8 cellular contexts compared by ENCODE assay signal in genomic region chr17:8118769-8119574, GRCh38. TPM values are rescaled to one million over a fixed set of nuclear protein-coding genes. Genes with fewer than 3 reads are reported as not detected.
DNase-seq lines count a peak whose midpoint lies in the region; ATAC-seq and TF ChIP-seq lines count a peak whose summit lies in the region.

No MANE protein-coding gene starts in this region.

- CTCF ChIA-PET in CD4-positive, alpha-beta memory T cell (lab: Charles Lee; ENCODE audit: partially characterized antibody) = interaction anchor here (0.6 to 4.1 kb wide), 52 partner anchors 8 to 782 kb away, joined by 3 to 89 read pairs (median 5); partner anchors contain the start of genes ACAP1, BORCS6, CTC1 and GUCY2D

- H3K4me1 Mint-ChIP-seq in CD4-positive, alpha-beta memory T cell = peaks cover 34 to 63% (median 48%) of the 10 kb centered on the region in 4 donors
- H3K4me1 Mint-ChIP-seq in stimulated activated naive CD8-positive, alpha-beta T cell treated with anti-CD3 and anti-CD28 coated beads, Interleukin-15, Interleukin-2, amounts not matched to agents 100 ng/mL and 50 ng/mL, for 24 hours (ENCODE audit: low read depth) = peaks cover 55% of the 10 kb centered on the region

- peaks cover 52% of the 10 kb centered on the region for H3K4me1 ChIP-seq in CD4-positive, alpha-beta memory T cell (ENCODE audit: insufficient read depth, low read length)
- peaks cover 36% of the 10 kb centered on the region for H3K4me1 ChIP-seq in SJSA1 (replicated peaks)

- peak overlapping the region; percentile 91 for H3K4me2 ChIP-seq in neural cell (ENCODE audit: low read length)

- H3K9ac ChIP-seq in neural cell (ENCODE audit: low read length) = peak overlapping the region; percentile 80

- H3K27me3 Mint-ChIP-seq in CD4-positive, alpha-beta memory T cell = peaks cover 27 to 59% of the 10 kb centered on the region in 2 donors
- H3K27me3 Mint-ChIP-seq in stimulated activated naive CD8-positive, alpha-beta T cell treated with anti-CD3 and anti-CD28 coated beads, Interleukin-15, Interleukin-2, amounts not matched to agents 100 ng/mL and 50 ng/mL, for 24 hours = peaks cover 63% of the 10 kb centered on the region

- POLR2A ChIA-PET in CD4-positive, alpha-beta memory T cell (lab: Charles Lee; ENCODE audit: partially characterized antibody) = interaction anchor here (0.6 to 9.5 kb wide), 42 partner anchors 8 to 433 kb away, joined by 3 to 152 read pairs (median 4); partner anchors contain the start of genes AURKB, BORCS6, CNTROB and CTC1

- peak; percentile 73 for TF ChIP-seq RAD21 in neural cell (conservative IDR thresholded peaks at IDR 0.05)

- peaks cover 0 to 35% of the 10 kb centered on the region in 2 donors for H3K36me3 Mint-ChIP-seq in CD4-positive, alpha-beta memory T cell
- H3K36me3 Mint-ChIP-seq in stimulated activated naive CD8-positive, alpha-beta T cell treated with anti-CD3 and anti-CD28 coated beads, Interleukin-15, Interleukin-2, amounts not matched to agents 100 ng/mL and 50 ng/mL, for 24 hours (ENCODE audit: low read depth) = peaks cover 12% of the 10 kb centered on the region

- peaks cover 0 to 19% (median under 1%) of the 10 kb centered on the region in 8 donors for H3K9me3 Mint-ChIP-seq in CD4-positive, alpha-beta memory T cell
- no peaks in the 10 kb centered on the region for H3K9me3 Mint-ChIP-seq in stimulated activated naive CD8-positive, alpha-beta T cell treated with anti-CD3 and anti-CD28 coated beads, Interleukin-15, Interleukin-2, amounts not matched to agents 100 ng/mL and 50 ng/mL, for 24 hours

- peak overlapping the region; percentile 56 for H3K27ac ChIP-seq in CD4-positive, alpha-beta memory T cell (ENCODE audit: low read depth, low read length)
- H3K27ac ChIP-seq in SJSA1 (peak overlapping the region; percentile 36), neural cell (ENCODE audit: low read length) (peak overlapping the region; percentile 79)

- no peaks in the 10 kb centered on the region for H3K79me2 ChIP-seq in neural cell (replicated peaks; ENCODE audit: insufficient read depth, low read length)

- H3K4me3 Mint-ChIP-seq in CD4-positive, alpha-beta memory T cell = peak overlapping the region; percentile 91 to 97 (median 94)
- H3K4me3 Mint-ChIP-seq in stimulated activated naive CD8-positive, alpha-beta T cell treated with anti-CD3 and anti-CD28 coated beads, Interleukin-15, Interleukin-2, amounts not matched to agents 100 ng/mL and 50 ng/mL, for 24 hours = peak overlapping the region; percentile 93

- peaks cover 12% of the 10 kb centered on the region for H3F3A ChIP-seq in neural cell (ENCODE audit: insufficient read depth, low read length, poor library complexity, severe bottlenecking)

- peak; percentile 42 for TF ChIP-seq EP300 in neural cell (conservative IDR thresholded peaks at IDR 0.05; ENCODE audit: poor library complexity, severe bottlenecking)

- peaks cover 42% of the 10 kb centered on the region for H3K27me3 ChIP-seq in CD4-positive, alpha-beta memory T cell (ENCODE audit: insufficient read depth, low read length)
- H3K27me3 ChIP-seq in SJSA1 (replicated peaks) (peaks cover 16% of the 10 kb centered on the region), neural cell (ENCODE audit: insufficient read depth, low read depth, low read length) (peaks cover 64% of the 10 kb centered on the region)

- H3K9me2 ChIP-seq in neural cell (ENCODE audit: insufficient read depth, low read length) = no peaks in the 10 kb centered on the region

- H3K4me3 ChIP-seq in CD4-positive, alpha-beta memory T cell (ENCODE audit: low read length in 2 of 2) = peak overlapping the region; percentile 69 to 97
- peak overlapping the region; percentile 55 for H3K4me3 ChIP-seq in LNCaP clone FGC (ENCODE audit: low read depth, low read length)
- H3K4me3 ChIP-seq in SJSA1 = peak overlapping the region; percentile 39
- peak overlapping the region; percentile 62 to 65 for H3K4me3 ChIP-seq in foreskin fibroblast (ENCODE audit: low read depth in 1 of 2, low read length in 2 of 2)
- H3K4me3 ChIP-seq in neural cell (ENCODE audit: low read length) = peak overlapping the region; percentile 88

- H2AFZ ChIP-seq in neural cell (ENCODE audit: low read depth, low read length) = peak overlapping the region; percentile 90

- peak; percentile 87 to 91 (median 88) for DNase-seq in CD4-positive, alpha-beta memory T cell
- DNase-seq in LNCaP clone FGC (ENCODE audit: low read depth) (peak; percentile 71), SJSA1 (ENCODE audit: low read depth in 1 of 2, low spot score in 2 of 2) (peak; percentile 86 to 91), foreskin fibroblast (peak; percentile 75 to 92)
- peak; percentile 73 for DNase-seq in activated gamma-delta T cell treated with anti-CD3 and anti-CD28 coated beads, Interleukin-2, amount 50 U/mL, for 16 hours (ENCODE audit: low read depth)

- no peaks in the 10 kb centered on the region for H3K9me3 ChIP-seq in CD4-positive, alpha-beta memory T cell (ENCODE audit: control insufficient read depth in 1 of 2, low read length in 2 of 2)
- no peaks in the 10 kb centered on the region for H3K9me3 ChIP-seq in SJSA1 (replicated peaks)
- H3K9me3 ChIP-seq in neural cell (ENCODE audit: low read length) = no peaks in the 10 kb centered on the region

- intact Hi-C loops in CD4-positive, alpha-beta memory T cell (cut with micrococcal nuclease) = loop anchor here (1.0 to 2.0 kb wide), 10 partner anchors 9 to 264 kb away; partner anchors contain the start of gene RPL26

- peak; percentile 72 for TF ChIP-seq CTCF in LNCaP clone FGC (IDR thresholded peaks at IDR 0.05; ENCODE audit: control insufficient read depth, extremely low read depth, insufficient read depth)
- TF ChIP-seq CTCF in foreskin fibroblast (IDR thresholded peaks at IDR 0.05; ENCODE audit: low read depth, low read length) = peak; percentile 95
- TF ChIP-seq CTCF in neural cell (IDR thresholded peaks at IDR 0.05; ENCODE audit: poor library complexity, severe bottlenecking) = peak; percentile 99

- peaks cover 6% of the 10 kb centered on the region for H4K20me1 ChIP-seq in neural cell (ENCODE audit: insufficient read depth)

- H3K36me3 ChIP-seq in CD4-positive, alpha-beta memory T cell (ENCODE audit: insufficient read depth, low read length) = no peaks in the 10 kb centered on the region
- no peaks in the 10 kb centered on the region for H3K36me3 ChIP-seq in SJSA1
- no peaks in the 10 kb centered on the region for H3K36me3 ChIP-seq in neural cell (ENCODE audit: insufficient read depth, low read length)

- peak overlapping the region; percentile 95 to 100 (median 98) for H3K27ac Mint-ChIP-seq in CD4-positive, alpha-beta memory T cell
- peak overlapping the region; percentile 96 for H3K27ac Mint-ChIP-seq in stimulated activated naive CD8-positive, alpha-beta T cell treated with anti-CD3 and anti-CD28 coated beads, Interleukin-15, Interleukin-2, amounts not matched to agents 100 ng/mL and 50 ng/mL, for 24 hours

- peak; percentile 34 for ATAC-seq in GM21515 (IDR thresholded peaks at IDR 0.05; ENCODE audit: unreplicated experiment)

TF ChIP-seq in neural cell, 6 proteins besides CTCF, POLR2A, EP300 and RAD21:
- TF ChIP-seq TAF1 (IDR thresholded peaks at IDR 0.05; ENCODE audit: low read depth) (no peak), SMC3 (conservative IDR thresholded peaks at IDR 0.05; ENCODE audit: poor library complexity) (peak; percentile 76), MXI1 (conservative IDR thresholded peaks at IDR 0.05; ENCODE audit: poor library complexity, severe bottlenecking) (peak; percentile 51)

RNA-seq across cellular contexts. Expression of gene ALOXE3, which starts 0.7 kb away (rescaled TPM):
- under 1 TPM; 0.32 to 0.33 TPM for total RNA-seq in CD4-positive, alpha-beta memory T cell
- polyA plus RNA-seq in CD4-positive, alpha-beta memory T cell = under 1 TPM in 1 of 2 donors, not detected in 1; 0.20 TPM
- total RNA-seq in SJSA1 (2014; rRNA removed; shearing (Covaris generic)) = not detected in 2 replicates
- polyA plus RNA-seq in neural cell = 0.77 and 1.6 TPM in 2 replicates
- polyA minus RNA-seq in neural cell = 0.73 and 0.81 TPM in 2 replicates

RNA-seq across cellular contexts. Expression of gene HES7, which starts 4.9 kb away (rescaled TPM):
- total RNA-seq in CD4-positive, alpha-beta memory T cell = not detected
- not detected for polyA plus RNA-seq in CD4-positive, alpha-beta memory T cell
- total RNA-seq in SJSA1 (2014; rRNA removed; shearing (Covaris generic)) = not detected in 2 replicates
- 7.3 and 15.3 TPM in 2 replicates for polyA plus RNA-seq in neural cell
- polyA minus RNA-seq in neural cell = 2.4 TPM in 1 of 2 replicates, not detected in the other

RNA-seq across cellular contexts. Expression of gene ALOX12B, which starts 31.5 kb away (rescaled TPM):
- total RNA-seq in CD4-positive, alpha-beta memory T cell = under 1 TPM in 1 of 2 experiments, not detected in 1; 0.44 TPM
- under 1 TPM in 1 of 2 donors, not detected in 1; 0.79 TPM for polyA plus RNA-seq in CD4-positive, alpha-beta memory T cell
- not detected in 2 replicates for total RNA-seq in SJSA1 (2014; rRNA removed; shearing (Covaris generic))
- 0.31 and 0.34 TPM in 2 replicates for polyA plus RNA-seq in neural cell
- polyA minus RNA-seq in neural cell = 0.73 TPM in 1 of 2 replicates, not detected in the other

RNA-seq across cellular contexts. Expression of gene PER1, which starts 33.2 kb away (rescaled TPM):
- total RNA-seq in CD4-positive, alpha-beta memory T cell = 10 to 100 TPM; 78.9 to 79.4 TPM
- 10 to 100 TPM in 1 of 2 donors, 1 to 10 TPM in 1; 3.7 to 18.6 TPM for polyA plus RNA-seq in CD4-positive, alpha-beta memory T cell
- 1.0 and 8.3 TPM in 2 replicates for total RNA-seq in SJSA1 (2014; rRNA removed; shearing (Covaris generic))
- polyA plus RNA-seq in neural cell = 1.9 and 2.0 TPM in 2 replicates
- 16.8 and 20.2 TPM in 2 replicates for polyA minus RNA-seq in neural cell

RNA-seq across cellular contexts. Expression of gene VAMP2, which starts 43.8 kb away (rescaled TPM):
- 100 to 1,000 TPM; 190 to 203 TPM for total RNA-seq in CD4-positive, alpha-beta memory T cell
- polyA plus RNA-seq in CD4-positive, alpha-beta memory T cell = 100 to 1,000 TPM in 1 of 2 donors, 10 to 100 TPM in 1; 41.6 to 106 TPM
- 2.9 and 9.7 TPM in 2 replicates for total RNA-seq in SJSA1 (2014; rRNA removed; shearing (Covaris generic))
- 91.6 and 98.3 TPM in 2 replicates for polyA plus RNA-seq in neural cell
- polyA minus RNA-seq in neural cell = 80.3 and 88.3 TPM in 2 replicates

Comparison
In these comparisons a context has a peak if more than half of its experiments do, and no peak if none do; other contexts are left out.
1. Peak in every context shown above with its lines: DNase-seq, ATAC-seq, H3K4me3 ChIP-seq and H3K27ac ChIP-seq.